In the genomic region with DNA sequence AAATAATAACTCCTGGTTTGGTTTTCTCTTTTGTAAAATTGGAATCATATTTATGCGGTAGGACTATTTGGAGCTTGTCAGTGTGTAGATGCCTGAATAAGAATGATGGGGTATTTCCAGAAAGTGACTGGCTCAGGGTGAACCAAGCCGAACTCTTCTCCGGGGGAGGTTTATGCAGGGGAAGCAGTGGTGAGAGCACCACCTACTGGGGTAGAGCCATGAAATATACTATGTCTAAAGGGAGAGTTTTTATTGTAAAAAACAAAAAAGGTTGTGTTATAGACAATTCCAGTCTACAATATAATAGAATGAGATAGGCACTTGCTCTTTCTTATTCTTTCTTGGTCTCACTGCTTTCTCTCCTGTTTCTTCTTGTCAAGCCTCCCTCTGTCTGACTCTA, we compare ENCODE assay signal across 1 cellular context.
TF ChIP-seq lines count a peak whose summit lies in the region.

No MANE protein-coding gene starts in this region.

TF ChIP-seq in endothelial cell of umbilical vein, 7 proteins besides CTCF, POLR2A, EP300 and RAD21 (continued from another document):
- no peak for TF ChIP-seq MAX (IDR thresholded peaks at IDR 0.05; ENCODE audit: insufficient read depth, insufficient read length)
